In the genomic region with DNA sequence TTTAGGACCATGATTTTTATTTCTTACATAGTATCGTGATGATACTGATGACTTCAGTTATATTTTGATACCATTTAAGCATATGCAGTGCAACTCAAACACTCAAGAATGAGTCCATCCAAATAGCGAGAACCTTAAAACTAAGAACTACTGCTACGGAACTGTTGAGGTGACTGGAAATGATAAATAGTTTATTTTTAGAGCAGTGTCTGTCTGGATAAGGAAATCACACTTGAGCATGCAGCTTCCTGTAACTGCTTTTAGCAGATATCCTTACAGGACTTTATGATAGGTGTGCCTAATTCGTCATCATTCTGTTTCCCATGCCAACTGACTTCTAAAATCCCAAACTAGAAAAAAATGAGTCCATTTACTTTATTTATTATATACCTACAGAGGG, we compare ENCODE assay signal across 19 cellular contexts.
DNase-seq lines count a peak whose midpoint lies in the region; ATAC-seq, FAIRE-seq and TF ChIP-seq lines count a peak whose summit lies in the region.
"Had no signal": no experiment of that assay in that cellular context is flagged by ENCODE, and none has a peak within 500 bp of the region (broad histone marks: within the 10 kb centered on the region; RNA-seq: fewer than 3 reads in every experiment).

No MANE protein-coding gene starts in this region.

- H3K4me2 ChIP-seq in Loucy (ENCODE audit: low read depth, low read length, poor library complexity, severe bottlenecking) = peak overlapping the region; percentile 46
- no peak overlapping the region for H3K4me2 ChIP-seq in GM12878 (ENCODE audit: control insufficient read depth, insufficient read depth)

- H3K4me3 ChIP-seq in GM12865 (ENCODE audit: low read depth, low read length) = peak overlapping the region; percentile 73
- H3K4me3 ChIP-seq in Loucy (ENCODE audit: low read length, poor library complexity, severe bottlenecking) = no peak overlapping the region
- H3K4me3 ChIP-seq in GM12878 = no peak overlapping the region
- no peak overlapping the region for H3K4me3 ChIP-seq in mucosa of descending colon
- H3K4me3 ChIP-seq: Peyer's patch had no signal

- H3K36me3 ChIP-seq in Loucy (ENCODE audit: insufficient read depth, low read length) (no peaks in the 10 kb centered on the region), GM12878 (ENCODE audit: control insufficient read depth in 2 of 2, insufficient read depth in 2 of 2, low read length in 1 of 2) (no peaks in the 10 kb centered on the region), mucosa of descending colon (ENCODE audit: low read depth) (no peaks in the 10 kb centered on the region)
- H3K36me3 ChIP-seq: Peyer's patch had no signal

- no TSS peak for BruUV-seq in GM12878 (replicated peaks; lab: Mats Ljungman, UMichigan)

- H3K9ac ChIP-seq in Loucy (ENCODE audit: low read depth, low read length, poor library complexity, severe bottlenecking) (no peak overlapping the region), GM12878 (ENCODE audit: control insufficient read depth, insufficient read depth, low read length) (no peak overlapping the region)

- H3K27me3 ChIP-seq in Loucy (ENCODE audit: insufficient read depth, low read length, poor library complexity, severe bottlenecking) (no peaks in the 10 kb centered on the region), GM12878 (replicated peaks in 1 of 2; ENCODE audit: control insufficient read depth in 2 of 2, insufficient read depth in 2 of 2, low read length in 1 of 2) (no peaks in the 10 kb centered on the region)
- H3K27me3 ChIP-seq: Peyer's patch had no signal

- TF ChIP-seq CTCF in GM12865 (IDR thresholded peaks at IDR 0.05; ENCODE audit: insufficient read depth, low read depth, low read length, missing control alignments) (no peak), Loucy (conservative IDR thresholded peaks at IDR 0.05; ENCODE audit: low read length) (no peak), GM12878 (IDR thresholded peaks at IDR 0.05 in 2 of 3, conservative IDR thresholded peaks at IDR 0.05 in 1 of 3; ENCODE audit: control insufficient read depth in 2 of 3, extremely low read depth in 1 of 3, insufficient read depth in 1 of 3, low read depth in 3 of 3, low read length in 3 of 3) (no peak), nephron progenitor cell (IDR thresholded peaks at IDR 0.05) (no peak), mucosa of descending colon (IDR thresholded peaks at IDR 0.05) (no peak)

- H3K27ac Mint-ChIP-seq in nephron progenitor cell = peak overlapping the region; percentile 55

- RAD21 ChIA-PET in GM12878 (lab: Charles Lee; ENCODE audit: unreplicated experiment) = no interaction called here

- SMC1A ChIA-PET in GM12878 (lab: Charles Lee; ENCODE audit: uncharacterized antibody, unreplicated experiment) = interaction anchor here (1.6 kb wide), 1 partner anchor 13 kb away, joined by 3 read pairs; no protein-coding TSS in a partner anchor

- TF ChIP-seq RAD21 in GM12878 (IDR thresholded peaks at IDR 0.05; ENCODE audit: insufficient read depth, low read depth, low read length) = no peak

- POLR2A ChIA-PET in GM12878 (lab: Charles Lee) = no interaction called here

- DNase-seq in GM12865 (ENCODE audit: low read depth) = peak; percentile 47
- no peak for DNase-seq in GM12878 (ENCODE audit: low read depth, low spot score)
- DNase-seq in nephron progenitor cell = no peak
- no peak for DNase-seq in mucosa of descending colon
- no peak for DNase-seq in NCI-H1417 treated with DMSO at 0.1 percent for 48 hours (lab: John Stamatoyannopoulos, UW)
- DNase-seq: ACHN, AML-193, COR-L47, DMS 273 treated with DMSO at 0.1 percent for 48 hours, DND-41, KG1, NCI-H1417, NCI-H187 treated with DMSO at 0.1 percent for 48 hours, NCI-H526, Peyer's patch, SW 1271 had no signal

- ATAC-seq in GM12878 (no peak), GM18519 (IDR thresholded peaks at IDR 0.05; ENCODE audit: low FRiP score, unreplicated experiment) (no peak), mucosa of descending colon (no peak)

- no peak for TF ChIP-seq EP300 in GM12878 (IDR thresholded peaks at IDR 0.05; ENCODE audit: borderline replicate concordance in 1 of 2, control insufficient read depth in 1 of 2, low read depth in 2 of 2, low read length in 2 of 2)

- CTCF ChIA-PET in GM12878 (lab: Yijun Ruan, JAX) = no interaction called here

- no peaks in the 10 kb centered on the region for H3K9me2 ChIP-seq in Loucy (replicated peaks; ENCODE audit: low read depth, low read length)

- intact Hi-C loops in GM12878 (cut with micrococcal nuclease; ENCODE audit: unreplicated experiment) = no loop called here
- intact Hi-C loops in mucosa of descending colon (cut with DNase I, micrococcal nuclease) = no loop called here

- H3K9me3 ChIP-seq in Loucy (ENCODE audit: insufficient read depth, low read depth, low read length) (no peaks in the 10 kb centered on the region), GM12878 (replicated peaks; ENCODE audit: control insufficient read depth, insufficient read depth, low read length) (peaks cover 2% of the 10 kb centered on the region; the same call in 2 of the 3 replicates), mucosa of descending colon (no peaks in the 10 kb centered on the region)
- H3K9me3 ChIP-seq: Peyer's patch had no signal

- H3K36me3 Mint-ChIP-seq in nephron progenitor cell (ENCODE audit: low read depth) = peaks cover 38% of the 10 kb centered on the region

- H3K4me1 Mint-ChIP-seq in nephron progenitor cell = peaks cover 34% of the 10 kb centered on the region

- no peaks in the 10 kb centered on the region for H3F3A ChIP-seq in Loucy (ENCODE audit: low read depth)

- H4K20me1 ChIP-seq in Loucy (ENCODE audit: insufficient read depth, low read length, poor library complexity, severe bottlenecking) = no peaks in the 10 kb centered on the region
- H4K20me1 ChIP-seq in GM12878 (ENCODE audit: control insufficient read depth, insufficient read depth) = no peaks in the 10 kb centered on the region

- H3K27me3 Mint-ChIP-seq in nephron progenitor cell (ENCODE audit: low read depth, poor library complexity) = no peaks in the 10 kb centered on the region

- H3K79me2 ChIP-seq in Loucy (ENCODE audit: insufficient read depth, low read length) (no peaks in the 10 kb centered on the region), GM12878 (ENCODE audit: control insufficient read depth, insufficient read depth, low read length) (no peaks in the 10 kb centered on the region; the same call in none of the 2 replicates)

- H3K27ac ChIP-seq in GM12878 (ENCODE audit: control insufficient read depth, insufficient read depth) = 0 out of 2 replicates have a peak overlapping the region, but pooled peaks have one; percentile 8
- H3K27ac ChIP-seq: Peyer's patch had no signal

- in situ Hi-C loops in GM12878 (cut with MboI) = no loop called here

- no peak for FAIRE-seq in GM12878 (lab: Jason Lieb, UNC)
- FAIRE-seq: H1 had no signal

- WGBS in GM12878 (ENCODE audit: insufficient coverage, insufficient replicate concordance, low lambda C conversion rate, missing lambda C conversion rate) = 27% methylated on average over 4 of the region's 4 CpGs

- no peak for TF ChIP-seq POLR2A in GM12878 (IDR thresholded peaks at IDR 0.05; ENCODE audit: low read depth, low read length)

- no peaks in the 10 kb centered on the region for H3K9me3 Mint-ChIP-seq in nephron progenitor cell

- H3K4me1 ChIP-seq in Loucy (ENCODE audit: insufficient read depth, low read length, poor library complexity, severe bottlenecking) = peaks cover 9% of the 10 kb centered on the region
- peaks cover 13% of the 10 kb centered on the region; the same call in 1 of the 2 replicates for H3K4me1 ChIP-seq in GM12878 (ENCODE audit: control insufficient read depth, insufficient read depth, low read length)
- H3K4me1 ChIP-seq in mucosa of descending colon (ENCODE audit: low read depth) = no peaks in the 10 kb centered on the region
- H3K4me1 ChIP-seq: Peyer's patch had no signal

- H3K4me3 Mint-ChIP-seq in nephron progenitor cell = no peak overlapping the region

- H2AFZ ChIP-seq in Loucy (ENCODE audit: low read length) (no peak overlapping the region), GM12878 (ENCODE audit: control insufficient read depth, low read depth, low read length) (peak overlapping the region; percentile 63)

TF ChIP-seq in GM12878, 131 proteins besides CTCF, POLR2A, EP300 and RAD21:
- TF ChIP-seq, protein P1, sequence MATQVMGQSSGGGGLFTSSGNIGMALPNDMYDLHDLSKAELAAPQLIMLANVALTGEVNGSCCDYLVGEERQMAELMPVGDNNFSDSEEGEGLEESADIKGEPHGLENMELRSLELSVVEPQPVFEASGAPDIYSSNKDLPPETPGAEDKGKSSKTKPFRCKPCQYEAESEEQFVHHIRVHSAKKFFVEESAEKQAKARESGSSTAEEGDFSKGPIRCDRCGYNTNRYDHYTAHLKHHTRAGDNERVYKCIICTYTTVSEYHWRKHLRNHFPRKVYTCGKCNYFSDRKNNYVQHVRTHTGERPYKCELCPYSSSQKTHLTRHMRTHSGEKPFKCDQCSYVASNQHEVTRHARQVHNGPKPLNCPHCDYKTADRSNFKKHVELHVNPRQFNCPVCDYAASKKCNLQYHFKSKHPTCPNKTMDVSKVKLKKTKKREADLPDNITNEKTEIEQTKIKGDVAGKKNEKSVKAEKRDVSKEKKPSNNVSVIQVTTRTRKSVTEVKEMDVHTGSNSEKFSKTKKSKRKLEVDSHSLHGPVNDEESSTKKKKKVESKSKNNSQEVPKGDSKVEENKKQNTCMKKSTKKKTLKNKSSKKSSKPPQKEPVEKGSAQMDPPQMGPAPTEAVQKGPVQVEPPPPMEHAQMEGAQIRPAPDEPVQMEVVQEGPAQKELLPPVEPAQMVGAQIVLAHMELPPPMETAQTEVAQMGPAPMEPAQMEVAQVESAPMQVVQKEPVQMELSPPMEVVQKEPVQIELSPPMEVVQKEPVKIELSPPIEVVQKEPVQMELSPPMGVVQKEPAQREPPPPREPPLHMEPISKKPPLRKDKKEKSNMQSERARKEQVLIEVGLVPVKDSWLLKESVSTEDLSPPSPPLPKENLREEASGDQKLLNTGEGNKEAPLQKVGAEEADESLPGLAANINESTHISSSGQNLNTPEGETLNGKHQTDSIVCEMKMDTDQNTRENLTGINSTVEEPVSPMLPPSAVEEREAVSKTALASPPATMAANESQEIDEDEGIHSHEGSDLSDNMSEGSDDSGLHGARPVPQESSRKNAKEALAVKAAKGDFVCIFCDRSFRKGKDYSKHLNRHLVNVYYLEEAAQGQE (IDR thresholded peaks at IDR 0.05; ENCODE audit: low read depth, low read length) = no peak
- TF ChIP-seq JUNB (IDR thresholded peaks at IDR 0.05) (no peak), ZSCAN29 (IDR thresholded peaks at IDR 0.05) (no peak), ZZZ3 (IDR thresholded peaks at IDR 0.05; ENCODE audit: control insufficient read depth, insufficient read length, low read depth) (no peak), FOXM1 (IDR thresholded peaks at IDR 0.05; ENCODE audit: low read depth, low read length) (no peak), POLR2AphosphoS2 (IDR thresholded peaks at IDR 0.05; ENCODE audit: low read depth, low read length) (no peak), NRF1 (conservative IDR thresholded peaks at IDR 0.05; ENCODE audit: low read depth, low read length) (no peak), ETV6 (conservative IDR thresholded peaks at IDR 0.05 in 1 of 2, IDR thresholded peaks at IDR 0.05 in 1 of 2; ENCODE audit: borderline replicate concordance in 1 of 2, low read depth in 1 of 2) (no peak), RBBP5 (conservative IDR thresholded peaks at IDR 0.05) (no peak)
